12 cellular contexts compared by ENCODE assay signal in the genomic region with DNA sequence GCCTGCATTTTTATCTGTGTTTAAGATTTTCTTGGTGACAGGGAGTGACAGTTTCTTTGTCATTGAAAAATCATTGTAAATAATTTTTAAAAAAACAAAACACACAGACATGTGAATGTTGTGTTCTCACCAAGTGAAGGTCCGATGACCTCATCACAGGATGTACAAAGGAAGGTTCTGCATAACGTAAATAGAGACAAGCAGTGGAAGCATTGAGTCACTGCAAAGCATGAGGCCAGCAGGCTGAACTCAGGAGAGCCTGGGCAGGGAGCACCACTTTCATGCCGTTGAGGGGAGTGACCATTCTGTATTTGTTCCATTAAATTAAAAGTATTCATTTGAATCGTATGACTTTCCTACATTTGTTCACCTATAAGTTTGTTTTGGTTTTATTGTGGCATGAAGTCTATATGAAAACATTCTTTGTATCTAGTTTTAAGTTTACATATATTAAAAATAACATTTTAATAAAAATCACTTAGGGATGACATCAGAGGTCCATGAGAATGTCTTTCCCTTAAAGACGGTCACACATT.
DNase-seq lines count a peak whose midpoint lies in the region; ATAC-seq, FAIRE-seq and TF ChIP-seq lines count a peak whose summit lies in the region.
"Had no signal": no experiment of that assay in that cellular context is flagged by ENCODE, and none has a peak within 500 bp of the region (broad histone marks: within the 10 kb centered on the region; RNA-seq: fewer than 3 reads in every experiment).

No MANE protein-coding gene starts in this region.

- no peaks in the 10 kb centered on the region for H3K9me3 ChIP-seq in A549
- H3K9me3 ChIP-seq in adrenal gland (replicated peaks in 1 of 3), result no peaks in the 10 kb centered on the region
- H3K9me3 ChIP-seq in right cardiac atrium (ENCODE audit: control insufficient read depth, low read length), result no peaks in the 10 kb centered on the region
- H3K9me3 ChIP-seq: lower lobe of right lung had no signal

- WGBS in A549 (ENCODE audit: missing lambda C conversion rate), result 27% methylated on average over 5 of the region's 5 CpGs
- 50 to 61% (median 54%) methylated on average over 5 of the region's 5 CpGs for WGBS in adrenal gland, 4 donors
- WGBS in right cardiac atrium, result 62% methylated on average over 5 of the region's 5 CpGs

- no peak for TF ChIP-seq RAD21 in A549 (conservative IDR thresholded peaks at IDR 0.05 in 1 of 2, IDR thresholded peaks at IDR 0.05 in 1 of 2)

- peak; percentile 94 to 98 for ATAC-seq in A549
- peak; percentile 56 to 97 for ATAC-seq in right cardiac atrium
- ATAC-seq in GM21717 (IDR thresholded peaks at IDR 0.05; ENCODE audit: unreplicated experiment), result no peak
- no peak for ATAC-seq in HG03280 (IDR thresholded peaks at IDR 0.05; ENCODE audit: unreplicated experiment)
- ATAC-seq: lower lobe of right lung had no signal

- TF ChIP-seq CTCF in A549 (IDR thresholded peaks at IDR 0.05) (no peak), adrenal gland (IDR thresholded peaks at IDR 0.05) (no peak)

- H3K27me3 ChIP-seq in adrenal gland, result no peaks in the 10 kb centered on the region
- no peaks in the 10 kb centered on the region for H3K27me3 ChIP-seq in right cardiac atrium (ENCODE audit: control insufficient read depth, insufficient read depth)

- no peaks in the 10 kb centered on the region for H3K36me3 ChIP-seq in adrenal gland (replicated peaks in 1 of 2)
- H3K36me3 ChIP-seq: lower lobe of right lung had no signal

- FAIRE-seq in A549 (lab: Jason Lieb, UNC), result no peak
- peak; percentile 94 for FAIRE-seq in H54 (lab: Jason Lieb, UNC)

- H3K4me3 ChIP-seq in A549 (no peak overlapping the region), adrenal gland (no peak overlapping the region), right cardiac atrium (ENCODE audit: low read length) (no peak overlapping the region)
- H3K4me3 ChIP-seq: lower lobe of right lung had no signal

- intact Hi-C loops in adrenal gland (cut with DNase I), result no loop called here
- intact Hi-C loops in right cardiac atrium (cut with DNase I), result no loop called here

- H3K27ac ChIP-seq in A549, result peak overlapping the region; percentile 3 to 34; a peak in 3 of 6 replicates
- H3K27ac ChIP-seq in adrenal gland, result peak overlapping the region in 3 of 5 donors; percentile 22 to 48 (median 41)
- no peak overlapping the region for H3K27ac ChIP-seq in right cardiac atrium (ENCODE audit: low read length)
- H3K27ac ChIP-seq: lower lobe of right lung had no signal

- DNase-seq in A549 (ENCODE audit: low read depth in 1 of 2, low spot score in 1 of 2) (peak; percentile 66 to 85), H54 (ENCODE audit: insufficient read length, low spot score) (peak; percentile 83), adrenal gland (peak; percentile 56 to 82 (median 69)), right cardiac atrium (peak in 1 of 3 donors; percentile 41), NCI-H1417 treated with DMSO at 0.1 percent for 48 hours (lab: John Stamatoyannopoulos, UW) (no peak), midbrain (lab: John Stamatoyannopoulos, UW) (no peak)
- DNase-seq: activated T-cell treated with anti-CD3 and anti-CD28 coated beads, Interleukin-2, amount 50 U/mL, for 24 hours; effector CD8-positive, alpha-beta T cell; lower lobe of right lung; T-helper 2 cell had no signal

- CTCF ChIA-PET in A549 (lab: Yijun Ruan, JAX), result no interaction called here

- H3K4me2 ChIP-seq in A549, result peak overlapping the region; percentile 25; the same call in 2 of the 3 replicates

- peaks cover 12% of the 10 kb centered on the region; the same call in 2 of the 3 replicates for H3K4me1 ChIP-seq in A549
- no peaks in the 10 kb centered on the region for H3K4me1 ChIP-seq in adrenal gland (replicated peaks in 1 of 2)
- no peaks in the 10 kb centered on the region for H3K4me1 ChIP-seq in right cardiac atrium (ENCODE audit: control insufficient read depth, insufficient read depth, low read length)
- H3K4me1 ChIP-seq: lower lobe of right lung had no signal

- TF ChIP-seq POLR2A in A549 (IDR thresholded peaks at IDR 0.05; ENCODE audit: low read length) (no peak), H54 (IDR thresholded peaks at IDR 0.05; ENCODE audit: low read depth, low read length) (no peak), adrenal gland (IDR thresholded peaks at IDR 0.05) (no peak)

- POLR2A ChIA-PET in A549 (lab: Yijun Ruan, JAX), result no interaction called here

- TF ChIP-seq EP300 in A549 (IDR thresholded peaks at IDR 0.05), result no peak

TF ChIP-seq in A549, 52 proteins besides CTCF, POLR2A, EP300 and RAD21:
- TF ChIP-seq FOSL2 (IDR thresholded peaks at IDR 0.05), result no peak
- TF ChIP-seq FOSL2 (CRISPR knock-in tag; IDR thresholded peaks at IDR 0.05), result peak; percentile 82
- TF ChIP-seq, protein P1, sequence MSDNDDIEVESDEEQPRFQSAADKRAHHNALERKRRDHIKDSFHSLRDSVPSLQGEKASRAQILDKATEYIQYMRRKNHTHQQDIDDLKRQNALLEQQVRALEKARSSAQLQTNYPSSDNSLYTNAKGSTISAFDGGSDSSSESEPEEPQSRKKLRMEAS (IDR thresholded peaks at IDR 0.05), result peak; percentile 49; the same call in 1 of the 2 replicates
- TF ChIP-seq PHF8 (IDR thresholded peaks at IDR 0.05; ENCODE audit: borderline replicate concordance, low read depth), result no peak

Comparison
In these comparisons a context has a peak if more than half of its experiments do, and no peak if none do; other contexts are left out.
1. ATAC-seq: peak in A549 (2 of 2) and right cardiac atrium (2 of 2); none in GM21717 (single experiment) and HG03280 (single experiment).
2. DNase-seq: peak in A549 (2 of 2), H54 (single experiment) and adrenal gland (7 of 7); none in NCI-H1417 treated with DMSO at 0.1 percent for 48 hours (single experiment) and midbrain (single experiment).